ENCODE assay signal across 12 cellular contexts in the genomic region with DNA sequence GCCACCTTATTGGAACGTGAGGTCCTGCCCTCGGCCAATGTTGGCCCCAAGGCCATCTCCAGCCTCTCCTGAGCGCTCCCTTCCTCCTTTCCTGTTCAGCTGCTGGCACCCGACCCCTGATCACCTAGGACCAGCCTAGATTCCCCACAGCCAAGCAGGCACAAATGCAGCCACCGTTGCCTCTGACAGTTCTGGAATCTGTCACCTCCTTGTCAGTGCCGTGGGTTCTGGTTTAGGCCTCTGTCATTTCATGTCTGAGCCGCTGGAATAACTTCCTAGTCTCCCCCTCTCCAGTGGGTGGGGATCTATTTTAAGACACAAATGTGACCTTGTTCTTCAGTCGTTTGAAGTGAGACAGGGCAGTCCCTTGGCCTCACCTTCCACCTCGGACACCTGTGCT. TPM values are rescaled to one million over a fixed set of nuclear protein-coding genes. Genes with fewer than 3 reads are reported as not detected.
"Had no signal": no experiment of that assay in that cellular context is flagged by ENCODE, and none has a peak within 500 bp of the region (broad histone marks: within the 10 kb centered on the region; RNA-seq: fewer than 3 reads in every experiment).

No MANE protein-coding gene starts in this region.

- H3K9me3 ChIP-seq: ascending aorta, pancreas, thyroid gland, uterus had no signal

- FAIRE-seq: colon, pancreas, small intestine had no signal

- H3K27ac Mint-ChIP-seq: natural killer cell treated with Interleukin-12 subunit alpha and Interleukin-12 subunit beta and Interleukin-15 and Interleukin-18, amount 100 ng/mL, for 72 hours had no signal

- DNase-seq: activated CD4-positive, alpha-beta T cell treated with anti-CD3 and anti-CD28 coated beads, Interleukin-2, amount 50 U/mL, for 48 hours; activated CD4-positive, CD25-positive, alpha-beta regulatory T cell treated with anti-CD3 and anti-CD28 coated beads, Interleukin-2, amount 50 U/mL, for 72 hours; activated naive CD4-positive, alpha-beta T cell; pancreas; small intestine; SW 1271; T-helper 9 cell; thyroid gland; uterus had no signal

- H3K36me3 ChIP-seq: pancreas, thyroid gland, uterus had no signal

- H3K4me3 ChIP-seq: ascending aorta, pancreas, thyroid gland, uterus had no signal

- H3K36me3 Mint-ChIP-seq: natural killer cell treated with Interleukin-12 subunit alpha and Interleukin-12 subunit beta and Interleukin-15 and Interleukin-18, amount 100 ng/mL, for 72 hours had no signal

- H3K9me3 Mint-ChIP-seq: natural killer cell treated with Interleukin-12 subunit alpha and Interleukin-12 subunit beta and Interleukin-15 and Interleukin-18, amount 100 ng/mL, for 72 hours had no signal

- H3K27ac ChIP-seq: ascending aorta, pancreas, thyroid gland, uterus had no signal

- H3K4me1 ChIP-seq: pancreas, uterus had no signal

- H3K27me3 ChIP-seq: ascending aorta, pancreas, thyroid gland, uterus had no signal

- H3K27me3 Mint-ChIP-seq: natural killer cell treated with Interleukin-12 subunit alpha and Interleukin-12 subunit beta and Interleukin-15 and Interleukin-18, amount 100 ng/mL, for 72 hours had no signal

- H3K4me3 Mint-ChIP-seq: natural killer cell treated with Interleukin-12 subunit alpha and Interleukin-12 subunit beta and Interleukin-15 and Interleukin-18, amount 100 ng/mL, for 72 hours had no signal

- ATAC-seq: natural killer cell treated with Interleukin-12 subunit alpha and Interleukin-12 subunit beta and Interleukin-15 and Interleukin-18, amount 100 ng/mL, for 72 hours; pancreas had no signal

RNA-seq across cellular contexts. Expression of gene RAB3IL1, which starts 55.7 kb away (rescaled TPM):
- total RNA-seq: natural killer cell treated with Interleukin-12 subunit alpha and Interleukin-12 subunit beta and Interleukin-15 and Interleukin-18, amount 100 ng/mL, for 72 hours had no signal
